In genomic region chr9:33881635-33882034, GRCh38 we compare ENCODE assay signal across 15 cellular contexts.
DNase-seq lines count a peak whose midpoint lies in the region; ATAC-seq and TF ChIP-seq lines count a peak whose summit lies in the region.
"Had no signal": no experiment of that assay in that cellular context is flagged by ENCODE, and none has a peak within 500 bp of the region (broad histone marks: within the 10 kb centered on the region; RNA-seq: fewer than 3 reads in every experiment).

No MANE protein-coding gene starts in this region.

- DNase-seq in CD8-positive, alpha-beta T cell = no peak
- DNase-seq in HT1080 (ENCODE audit: low read depth) (peak; percentile 10), astrocyte of the spinal cord (ENCODE audit: low read depth, low spot score) (peak; percentile 53), NCI-H82 treated with DMSO at 0.1 percent for 48 hours (lab: John Stamatoyannopoulos, UW; ENCODE audit: unreplicated experiment) (no peak), A673 (ENCODE audit: low spot score) (no peak)
- DNase-seq: effector CD4-positive, alpha-beta T cell; glutamatergic neuron; PC-9; small intestine had no signal

- peaks cover 3% of the 10 kb centered on the region for H3K36me3 Mint-ChIP-seq in CD8-positive, alpha-beta T cell

- H3K9me3 Mint-ChIP-seq in CD8-positive, alpha-beta T cell = no peaks in the 10 kb centered on the region
- H3K9me3 Mint-ChIP-seq: neural crest cell; T-helper 1 cell treated with Interleukin-12 subunit alpha and Interleukin-12 subunit beta and Interleukin-4 antibody, amounts not matched to agents 30 μg/mL and 1 μg/mL, for 36 hours had no signal

- no peak overlapping the region for H3K27ac ChIP-seq in CD8-positive, alpha-beta T cell (ENCODE audit: low read depth, low read length)
- H3K27ac ChIP-seq in neutrophil = peak overlapping the region; percentile 8
- H3K27ac ChIP-seq in A673 (ENCODE audit: low read depth, low read length, poor library complexity, severe bottlenecking) = no peak overlapping the region
- H3K27ac ChIP-seq: PC-9, thoracic aorta had no signal

- peak overlapping the region; percentile 49 for H3K27ac Mint-ChIP-seq in CD8-positive, alpha-beta T cell
- H3K27ac Mint-ChIP-seq: T-helper 1 cell treated with Interleukin-12 subunit alpha and Interleukin-12 subunit beta and Interleukin-4 antibody, amounts not matched to agents 30 μg/mL and 1 μg/mL, for 36 hours had no signal

- CTCF ChIA-PET in CD8-positive, alpha-beta T cell (lab: Charles Lee) = no interaction called here
- CTCF ChIA-PET in A673 (lab: Charles Lee) = no interaction called here

- ATAC-seq in CD8-positive, alpha-beta T cell = no peak
- no peak for ATAC-seq in HG02970 (IDR thresholded peaks at IDR 0.05; ENCODE audit: low FRiP score, unreplicated experiment)
- no peak for ATAC-seq in HG02938 (IDR thresholded peaks at IDR 0.05; ENCODE audit: unreplicated experiment)

- POLR2A ChIA-PET in CD8-positive, alpha-beta T cell (lab: Charles Lee) = no interaction called here
- POLR2A ChIA-PET in A673 (lab: Charles Lee; ENCODE audit: low non-redundant PET) = no interaction called here

- TF ChIP-seq CTCF in CD8-positive, alpha-beta T cell (IDR thresholded peaks at IDR 0.05) = no peak
- TF ChIP-seq CTCF in astrocyte of the spinal cord (IDR thresholded peaks at IDR 0.05; ENCODE audit: low read depth, low read length) (no peak), neutrophil (IDR thresholded peaks at IDR 0.05) (no peak), A673 (conservative IDR thresholded peaks at IDR 0.05; ENCODE audit: low read depth, low read length) (no peak)

- in situ Hi-C loops in astrocyte of the spinal cord (cut with HindIII; ENCODE audit: low sequenced_read_pairs) = no loop called here

- BruUV-seq in A673 (replicated peaks; lab: Mats Ljungman, UMichigan) = no TSS peak

- intact Hi-C loops in CD8-positive, alpha-beta T cell (cut with DNase I, micrococcal nuclease) = no loop called here
- intact Hi-C loops in A673 (cut with micrococcal nuclease; ENCODE audit: unreplicated experiment) = no loop called here

- H3K4me1 Mint-ChIP-seq in CD8-positive, alpha-beta T cell (ENCODE audit: low read depth) = peaks cover 54% of the 10 kb centered on the region

- no peaks in the 10 kb centered on the region for H3K36me3 ChIP-seq in CD8-positive, alpha-beta T cell (ENCODE audit: insufficient read depth, low read length)
- H3K36me3 ChIP-seq in neutrophil (no peaks in the 10 kb centered on the region), A673 (ENCODE audit: insufficient read depth, low read length, poor library complexity, severe bottlenecking) (no peaks in the 10 kb centered on the region)
- H3K36me3 ChIP-seq: thoracic aorta had no signal

- no peak overlapping the region for H3K4me3 Mint-ChIP-seq in CD8-positive, alpha-beta T cell
- H3K4me3 Mint-ChIP-seq: neural crest cell; T-helper 1 cell treated with Interleukin-12 subunit alpha and Interleukin-12 subunit beta and Interleukin-4 antibody, amounts not matched to agents 30 μg/mL and 1 μg/mL, for 36 hours had no signal

- no peak overlapping the region for H3K4me3 ChIP-seq in CD8-positive, alpha-beta T cell (ENCODE audit: low read depth, low read length)
- H3K4me3 ChIP-seq in astrocyte of the spinal cord (ENCODE audit: low read depth, low read length) = no peak overlapping the region
- no peak overlapping the region for H3K4me3 ChIP-seq in neutrophil (ENCODE audit: low read depth in 1 of 2, low read length in 1 of 2)
- H3K4me3 ChIP-seq in A673 (ENCODE audit: low read depth, low read length, poor library complexity, severe bottlenecking) = no peak overlapping the region
- H3K4me3 ChIP-seq: PC-9, thoracic aorta had no signal

- H3K4me1 ChIP-seq in CD8-positive, alpha-beta T cell (ENCODE audit: insufficient read depth, low read length) = peaks cover 4% of the 10 kb centered on the region
- H3K4me1 ChIP-seq in neutrophil (ENCODE audit: control insufficient read depth in 1 of 2, insufficient read depth in 1 of 2, low read depth in 1 of 2, low read length in 1 of 2) = no peaks in the 10 kb centered on the region
- peaks cover 37% of the 10 kb centered on the region for H3K4me1 ChIP-seq in A673 (ENCODE audit: insufficient read depth, low read length, poor library complexity, severe bottlenecking)

- no peaks in the 10 kb centered on the region for H3K9me3 ChIP-seq in CD8-positive, alpha-beta T cell (ENCODE audit: low read length)
- H3K9me3 ChIP-seq in neutrophil (no peaks in the 10 kb centered on the region), A673 (ENCODE audit: low read depth, low read length, poor library complexity, severe bottlenecking) (no peaks in the 10 kb centered on the region)
- H3K9me3 ChIP-seq: thoracic aorta had no signal

- no peaks in the 10 kb centered on the region for H3K27me3 ChIP-seq in CD8-positive, alpha-beta T cell (ENCODE audit: insufficient read depth, low read length)
- H3K27me3 ChIP-seq in neutrophil (no peaks in the 10 kb centered on the region), A673 (replicated peaks; ENCODE audit: insufficient read depth, low read depth, low read length, poor library complexity) (no peaks in the 10 kb centered on the region)

- H3K27me3 Mint-ChIP-seq in CD8-positive, alpha-beta T cell (ENCODE audit: low read depth) = no peaks in the 10 kb centered on the region

Comparison
In these comparisons a context has a peak if more than half of its experiments do, and no peak if none do; other contexts are left out.
1. DNase-seq: peak in HT1080 (single experiment) and astrocyte of the spinal cord (single experiment); none in CD8-positive, alpha-beta T cell (0 of 7), NCI-H82 treated with DMSO at 0.1 percent for 48 hours (single experiment) and A673 (single experiment).